ENCODE assay signal across 8 cellular contexts in the genomic region with DNA sequence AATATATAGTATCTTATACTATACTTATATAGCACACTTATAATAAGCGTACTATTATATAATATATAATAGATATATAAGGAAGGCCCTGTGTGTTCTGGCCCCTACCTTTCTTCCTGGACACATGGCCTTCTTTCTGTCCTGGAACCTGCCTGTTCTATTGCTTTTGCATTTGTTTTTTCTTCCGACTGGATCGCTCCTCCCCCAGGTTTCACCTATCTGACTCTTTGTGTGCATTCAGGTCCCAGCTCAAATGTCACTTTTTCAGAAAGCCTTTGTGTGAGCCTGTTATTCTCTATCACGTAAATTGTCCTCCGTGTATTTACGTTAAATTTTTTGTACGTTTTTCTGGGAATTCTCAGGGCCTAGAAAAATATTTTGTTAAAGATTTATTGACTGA. TPM values are rescaled to one million over a fixed set of nuclear protein-coding genes. Genes with fewer than 3 reads are reported as not detected.
A peak's percentile ranks its signal among the peaks of the same experiment; 100 is the strongest.
DNase-seq lines count a peak whose midpoint lies in the region; ATAC-seq, FAIRE-seq and TF ChIP-seq lines count a peak whose summit lies in the region.

No MANE protein-coding gene starts in this region.

- peak overlapping the region; percentile 70 for H3K4me3 ChIP-seq in GM12878

- intact Hi-C loops in GM12878 (cut with micrococcal nuclease; ENCODE audit: unreplicated experiment): loop anchor here (10.0 kb wide), 2 partner anchors 247 to 553 kb away; a partner anchor contains a TSS

- BruUV-seq in GM12878 (replicated peaks; lab: Mats Ljungman, UMichigan): no TSS peak

- H3K27ac ChIP-seq in GM12878 (ENCODE audit: control insufficient read depth, insufficient read depth): peak overlapping the region; percentile 65; the same call in 1 of the 2 replicates

- ATAC-seq in GM12878 (no peak), GM18861 (IDR thresholded peaks at IDR 0.05; ENCODE audit: unreplicated experiment) (no peak)

- RAD21 ChIA-PET in GM12878 (lab: Charles Lee; ENCODE audit: unreplicated experiment): interaction anchor here (0.6 to 2.1 kb wide), 11 partner anchors 10 to 746 kb away, joined by 3 to 11 read pairs (median 6); a partner anchor contains a TSS

- no peak for TF ChIP-seq POLR2A in GM12878 (IDR thresholded peaks at IDR 0.05; ENCODE audit: low read depth, low read length)

- H3K9me3 Mint-ChIP-seq in IgD-negative memory B cell (no peaks in the 10 kb centered on the region), mesothelial cell of epicardium (no peaks in the 10 kb centered on the region)

- DNase-seq in ACHN (peak; percentile 30), GM12878 (ENCODE audit: low read depth, low spot score) (no peak), mesothelial cell of epicardium (ENCODE audit: low spot score in 2 of 2, unreplicated experiment in 2 of 2) (no peak), ureter (ENCODE audit: low spot score) (no peak), amniotic stem cell (lab: John Stamatoyannopoulos, UW) (no peak)
- DNase-seq in stimulated activated naive CD4-positive, alpha-beta T cell treated with Interleukin-2 at 50 U/mL for 16 hours (lab: John Stamatoyannopoulos, UW): no peak

- peak overlapping the region; percentile 95; the same call in 1 of the 2 replicates for H2AFZ ChIP-seq in GM12878 (ENCODE audit: control insufficient read depth, low read depth, low read length)

- POLR2A ChIA-PET in GM12878 (lab: Charles Lee): interaction anchor here (0.9 to 3.6 kb wide), 13 partner anchors 10 to 246 kb away, joined by 3 to 38 read pairs (median 4); a partner anchor contains a TSS

- no peak for TF ChIP-seq RAD21 in GM12878 (IDR thresholded peaks at IDR 0.05; ENCODE audit: insufficient read depth, low read depth, low read length)

- H3K4me2 ChIP-seq in GM12878 (ENCODE audit: control insufficient read depth, insufficient read depth): peak overlapping the region; percentile 76

- no peaks in the 10 kb centered on the region for H3K36me3 ChIP-seq in GM12878 (ENCODE audit: control insufficient read depth in 2 of 2, insufficient read depth in 2 of 2, low read length in 1 of 2)

- in situ Hi-C loops in ACHN (cut with HindIII; ENCODE audit: low pct_ligation_motif_present, low pct_unique_long_range_greater_than_20kb, low sequenced_read_pairs): no loop called here
- in situ Hi-C loops in GM12878 (cut with MboI): no loop called here

- no peaks in the 10 kb centered on the region for H3K27me3 ChIP-seq in GM12878 (replicated peaks in 1 of 2; ENCODE audit: control insufficient read depth in 2 of 2, insufficient read depth in 2 of 2, low read length in 1 of 2)

- TF ChIP-seq CTCF in GM12878 (IDR thresholded peaks at IDR 0.05 in 2 of 3, conservative IDR thresholded peaks at IDR 0.05 in 1 of 3; ENCODE audit: control insufficient read depth in 2 of 3, extremely low read depth in 1 of 3, insufficient read depth in 1 of 3, low read depth in 3 of 3, low read length in 3 of 3): no peak
- TF ChIP-seq CTCF in mesothelial cell of epicardium (IDR thresholded peaks at IDR 0.05; ENCODE audit: unreplicated experiment): no peak

- no peaks in the 10 kb centered on the region; the same call in 1 of the 2 replicates for H3K4me1 ChIP-seq in GM12878 (ENCODE audit: control insufficient read depth, insufficient read depth, low read length)

- no peak for FAIRE-seq in GM12878 (lab: Jason Lieb, UNC)

- SMC1A ChIA-PET in GM12878 (lab: Charles Lee; ENCODE audit: uncharacterized antibody, unreplicated experiment): interaction anchor here (0.7 to 2.2 kb wide), 5 partner anchors 34 to 221 kb away, joined by 3 to 6 read pairs (median 4); a partner anchor contains a TSS

- peaks cover 4 to 13% (median 5%) of the 10 kb centered on the region in 3 donors for H3K4me1 Mint-ChIP-seq in IgD-negative memory B cell
- H3K4me1 Mint-ChIP-seq in mesothelial cell of epicardium: peaks cover 25% of the 10 kb centered on the region

- no peak overlapping the region for H3K9ac ChIP-seq in GM12878 (ENCODE audit: control insufficient read depth, insufficient read depth, low read length)

- no peaks in the 10 kb centered on the region for H3K9me3 ChIP-seq in GM12878 (replicated peaks; ENCODE audit: control insufficient read depth, insufficient read depth, low read length)

- peaks cover 40% of the 10 kb centered on the region for H3K79me2 ChIP-seq in GM12878 (ENCODE audit: control insufficient read depth, insufficient read depth, low read length)

- H3K4me3 Mint-ChIP-seq in IgD-negative memory B cell (peak overlapping the region; percentile 89 to 98 (median 93)), mesothelial cell of epicardium (peak overlapping the region; percentile 84)

- TF ChIP-seq EP300 in GM12878 (IDR thresholded peaks at IDR 0.05; ENCODE audit: borderline replicate concordance in 1 of 2, control insufficient read depth in 1 of 2, low read depth in 2 of 2, low read length in 2 of 2): no peak

- WGBS in GM12878 (ENCODE audit: insufficient coverage, insufficient replicate concordance, low lambda C conversion rate, missing lambda C conversion rate): 32% methylated on average over 7 of the region's 7 CpGs

- no peaks in the 10 kb centered on the region for H4K20me1 ChIP-seq in GM12878 (ENCODE audit: control insufficient read depth, insufficient read depth)

- CTCF ChIA-PET in GM12878 (lab: Yijun Ruan, JAX): interaction anchor here (1.1 to 1.8 kb wide), 5 partner anchors 26 to 72 kb away, joined by 3 to 9 read pairs (median 4); no protein-coding TSS in a partner anchor

- no peaks in the 10 kb centered on the region for H3K27me3 Mint-ChIP-seq in IgD-negative memory B cell
- no peaks in the 10 kb centered on the region for H3K27me3 Mint-ChIP-seq in mesothelial cell of epicardium (ENCODE audit: low read depth)

- peak overlapping the region; percentile 91 to 98 (median 97) for H3K27ac Mint-ChIP-seq in IgD-negative memory B cell
- peak overlapping the region; percentile 96 for H3K27ac Mint-ChIP-seq in mesothelial cell of epicardium

- H3K36me3 Mint-ChIP-seq in IgD-negative memory B cell: peaks cover 2% of the 10 kb centered on the region
- no peaks in the 10 kb centered on the region for H3K36me3 Mint-ChIP-seq in mesothelial cell of epicardium

TF ChIP-seq in GM12878, 131 proteins besides CTCF, POLR2A, EP300 and RAD21 (continues in another document):
- no peak for TF ChIP-seq YBX1 (IDR thresholded peaks at IDR 0.05)
- TF ChIP-seq, protein P1, sequence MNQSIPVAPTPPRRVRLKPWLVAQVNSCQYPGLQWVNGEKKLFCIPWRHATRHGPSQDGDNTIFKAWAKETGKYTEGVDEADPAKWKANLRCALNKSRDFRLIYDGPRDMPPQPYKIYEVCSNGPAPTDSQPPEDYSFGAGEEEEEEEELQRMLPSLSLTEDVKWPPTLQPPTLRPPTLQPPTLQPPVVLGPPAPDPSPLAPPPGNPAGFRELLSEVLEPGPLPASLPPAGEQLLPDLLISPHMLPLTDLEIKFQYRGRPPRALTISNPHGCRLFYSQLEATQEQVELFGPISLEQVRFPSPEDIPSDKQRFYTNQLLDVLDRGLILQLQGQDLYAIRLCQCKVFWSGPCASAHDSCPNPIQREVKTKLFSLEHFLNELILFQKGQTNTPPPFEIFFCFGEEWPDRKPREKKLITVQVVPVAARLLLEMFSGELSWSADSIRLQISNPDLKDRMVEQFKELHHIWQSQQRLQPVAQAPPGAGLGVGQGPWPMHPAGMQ (IDR thresholded peaks at IDR 0.05; ENCODE audit: borderline replicate concordance): no peak
- no peak for TF ChIP-seq SMC3 (IDR thresholded peaks at IDR 0.05; ENCODE audit: borderline replicate concordance, low read length)
- TF ChIP-seq EED (IDR thresholded peaks at IDR 0.05; ENCODE audit: low read depth): no peak
- no peak for TF ChIP-seq ZBED1 (IDR thresholded peaks at IDR 0.05; ENCODE audit: borderline replicate concordance)
- no peak for TF ChIP-seq IRF4 (IDR thresholded peaks at IDR 0.05; ENCODE audit: low read depth, low read length)
- TF ChIP-seq, protein P2, sequence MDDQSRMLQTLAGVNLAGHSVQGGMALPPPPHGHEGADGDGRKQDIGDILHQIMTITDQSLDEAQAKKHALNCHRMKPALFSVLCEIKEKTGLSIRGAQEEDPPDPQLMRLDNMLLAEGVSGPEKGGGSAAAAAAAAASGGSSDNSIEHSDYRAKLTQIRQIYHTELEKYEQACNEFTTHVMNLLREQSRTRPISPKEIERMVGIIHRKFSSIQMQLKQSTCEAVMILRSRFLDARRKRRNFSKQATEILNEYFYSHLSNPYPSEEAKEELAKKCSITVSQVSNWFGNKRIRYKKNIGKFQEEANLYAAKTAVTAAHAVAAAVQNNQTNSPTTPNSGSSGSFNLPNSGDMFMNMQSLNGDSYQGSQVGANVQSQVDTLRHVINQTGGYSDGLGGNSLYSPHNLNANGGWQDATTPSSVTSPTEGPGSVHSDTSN (IDR thresholded peaks at IDR 0.05; ENCODE audit: insufficient replicate concordance, low read depth, low read length): no peak
- no peak for TF ChIP-seq FOS (IDR thresholded peaks at IDR 0.05; ENCODE audit: borderline replicate concordance, extremely low read depth, insufficient read length)
- no peak for TF ChIP-seq YY1 (IDR thresholded peaks at IDR 0.05; ENCODE audit: low read depth, low read length)
- TF ChIP-seq ZZZ3 (IDR thresholded peaks at IDR 0.05; ENCODE audit: control insufficient read depth, insufficient read length, low read depth): no peak
- TF ChIP-seq, protein P3, sequence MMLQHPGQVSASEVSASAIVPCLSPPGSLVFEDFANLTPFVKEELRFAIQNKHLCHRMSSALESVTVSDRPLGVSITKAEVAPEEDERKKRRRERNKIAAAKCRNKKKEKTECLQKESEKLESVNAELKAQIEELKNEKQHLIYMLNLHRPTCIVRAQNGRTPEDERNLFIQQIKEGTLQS (IDR thresholded peaks at IDR 0.05; ENCODE audit: borderline replicate concordance, extremely low read depth, low read depth, low read length): no peak

RNA-seq across cellular contexts. Expression of a gene that starts 2.9 kb away (rescaled TPM):
- polyA plus RNA-seq in IgD-negative memory B cell (71.5 TPM), GM12878 (2011; rRNA removed) (16.6 and 26.9 TPM in 2 replicates), GM12878 (2014; fragmentation: Illumina TruSeq; extraction: Trizol) (9.9 and 22.4 TPM in 2 replicates), GM12878 (2014; fragmentation: Nextera tagmentation; extraction: Ambion mirVana) (1 to 10 TPM; 7.9 to 9.5 TPM), GM12878 (2014; rRNA removed) (33.5 and 37.5 TPM in 2 replicates), GM12878 (2016; fragmentation: Nextera tagmentation; extraction: Ambion mirVana) (10 to 100 TPM; 27.3 to 27.6 TPM)
- 58.5 and 70.9 TPM in 2 replicates for total RNA-seq in GM12878 (2013; cell fraction: nucleolus; rRNA removed)
- total RNA-seq in GM12878 (2014; rRNA removed) (18.7 and 19.0 TPM in 2 replicates), GM12878 (2014; rRNA removed; fragmentation: Illumina TruSeq; extraction: Trizol) (13.5 and 15.9 TPM in 2 replicates), GM12878 (2021) (44.2 and 53.2 TPM in 2 replicates), mesothelial cell of epicardium (74.3 to 85.3 TPM (median 79.2 TPM) in 3 replicates), ureter (137 TPM)
- 17.0 TPM for polyA plus RNA-seq in GM12878 (2011; ENCODE audit: low read depth)
- 27.7 and 28.2 TPM in 2 replicates for polyA plus RNA-seq in GM12878 (2011; cell fraction: cytosol; rRNA removed)
- polyA plus RNA-seq in GM12878 (2011; cell fraction: nucleus; rRNA removed): 52.8 and 58.6 TPM in 2 replicates
- polyA plus RNA-seq in GM12878 (2012): 33.3 and 66.7 TPM in 2 replicates
- polyA minus RNA-seq in GM12878 (2011; rRNA and poly(A)+ RNA removed): 15.7 and 25.1 TPM in 2 replicates
- 13.5 and 20.3 TPM in 2 replicates for polyA minus RNA-seq in GM12878 (2011; cell fraction: cytosol; rRNA and poly(A)+ RNA removed)
- polyA minus RNA-seq in GM12878 (2011; cell fraction: nucleus; rRNA and poly(A)+ RNA removed): 18.7 and 35.3 TPM in 2 replicates
